11 cellular contexts compared by ENCODE assay signal in the genomic region with DNA sequence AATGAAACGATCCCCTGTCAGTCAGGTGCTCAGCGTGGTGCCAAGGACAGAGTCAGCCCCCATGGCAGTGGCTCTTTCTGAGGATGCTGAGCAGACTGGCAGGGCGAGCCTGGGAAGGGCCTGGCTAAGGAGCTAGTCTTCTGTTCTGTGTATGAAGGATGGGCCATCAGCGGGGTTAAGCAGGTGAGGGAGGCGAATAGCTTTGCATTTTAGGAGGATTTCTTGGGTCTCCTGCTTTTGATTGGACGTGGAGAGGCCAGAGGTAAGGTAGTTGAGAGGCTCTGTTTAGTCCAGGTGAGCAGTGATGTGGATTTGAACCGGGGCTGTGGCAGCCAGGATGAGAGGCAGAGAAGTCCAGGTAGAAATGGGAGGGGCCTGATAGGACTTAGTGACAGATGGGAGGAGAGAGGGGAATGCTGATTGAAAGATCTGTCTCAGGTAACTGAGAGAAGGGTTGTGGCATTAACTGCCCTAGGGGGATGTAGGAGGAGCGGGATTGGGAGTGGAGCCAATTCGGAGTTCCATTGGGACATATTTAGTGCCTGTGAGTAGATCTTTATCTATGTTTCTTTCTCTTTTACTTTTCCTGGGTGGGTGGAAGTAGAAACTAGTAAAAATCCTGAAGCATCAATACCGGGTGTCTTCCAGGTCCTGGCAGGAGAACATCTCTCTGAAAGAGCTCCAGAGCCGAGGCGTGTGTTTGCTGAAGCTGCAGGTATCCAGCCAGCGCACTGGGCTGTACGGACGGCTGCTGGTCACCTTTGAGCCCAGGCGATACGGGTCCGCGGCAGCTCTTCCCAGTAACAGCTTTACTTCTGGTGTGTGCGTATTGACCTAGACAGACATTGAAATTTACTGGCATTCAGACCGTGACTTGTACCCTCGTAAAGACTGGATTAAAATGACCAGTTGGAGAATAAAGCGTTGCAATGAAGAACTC. TPM values are rescaled to one million over a fixed set of nuclear protein-coding genes. Genes with fewer than 3 reads are reported as not detected.
DNase-seq lines count a peak whose midpoint lies in the region; ATAC-seq and TF ChIP-seq lines count a peak whose summit lies in the region.
"Had no signal": no experiment of that assay in that cellular context is flagged by ENCODE, and none has a peak within 500 bp of the region (broad histone marks: within the 10 kb centered on the region; RNA-seq: fewer than 3 reads in every experiment).

No MANE protein-coding gene starts in this region.

- no peak for TF ChIP-seq CTCF in foreskin fibroblast (IDR thresholded peaks at IDR 0.05; ENCODE audit: low read depth, low read length)

- intact Hi-C loops in activated CD4-positive, alpha-beta T cell treated with anti-CD3 and anti-CD28 coated beads, Interleukin-2, amount 10 ng/mL, durations not matched to agents 24 days and 14 days (cut with micrococcal nuclease), result no loop called here

- peak overlapping the region; percentile 96 for H3K4me3 ChIP-seq in SK-N-MC
- H3K4me3 ChIP-seq in foreskin fibroblast (ENCODE audit: low read depth in 1 of 2, low read length in 2 of 2), result peak overlapping the region; percentile 96 to 100

- H3K4me3 Mint-ChIP-seq in activated CD4-positive, alpha-beta T cell treated with anti-CD3 and anti-CD28 coated beads, Interleukin-2, amount 10 ng/mL, durations not matched to agents 24 days and 14 days, result peak overlapping the region; percentile 99
- peak overlapping the region; percentile 98 for H3K4me3 Mint-ChIP-seq in stimulated activated effector memory CD8-positive, alpha-beta T cell treated with anti-CD3 and anti-CD28 coated beads, Interleukin-12 subunit alpha, Interleukin-12 subunit beta, amount 100 ng/mL, for 72 hours

- no peak for ATAC-seq in stimulated activated effector memory CD8-positive, alpha-beta T cell treated with anti-CD3 and anti-CD28 coated beads, Interleukin-12 subunit alpha, Interleukin-12 subunit beta, amount 100 ng/mL, for 72 hours
- ATAC-seq in HG03135 (IDR thresholded peaks at IDR 0.05; ENCODE audit: unreplicated experiment), result no peak

- DNase-seq in activated CD4-positive, alpha-beta T cell treated with anti-CD3 and anti-CD28 coated beads, Interleukin-2, amount 10 ng/mL, durations not matched to agents 24 days and 14 days, result no peak
- no peak for DNase-seq in activated CD4-positive, alpha-beta T cell treated with anti-CD3 and anti-CD28 coated beads, Interleukin-2, amount 50 U/mL, for 4 hours
- DNase-seq in SK-N-MC (ENCODE audit: low read depth, low spot score) (no peak), foreskin fibroblast (no peak), occipital lobe (lab: John Stamatoyannopoulos, UW) (no peak)
- DNase-seq in stimulated activated effector memory CD8-positive, alpha-beta T cell treated with anti-CD3 and anti-CD28 coated beads, Interleukin-12 subunit alpha, Interleukin-12 subunit beta, amount 100 ng/mL, for 72 hours (ENCODE audit: low spot score in 2 of 2), result no peak
- DNase-seq in stimulated activated CD8-positive, alpha-beta memory T cell treated with anti-CD3 and anti-CD28 coated beads, Interleukin-4, amount 100 ng/mL, for 48 hours, result no peak
- DNase-seq: GOT3, Peyer's patch had no signal

- no peaks in the 10 kb centered on the region for H3K9me3 ChIP-seq in SK-N-MC (ENCODE audit: low read depth, low read length)
- H3K9me3 ChIP-seq: Peyer's patch had no signal

- no peaks in the 10 kb centered on the region for H3K9me3 Mint-ChIP-seq in activated CD4-positive, alpha-beta T cell treated with anti-CD3 and anti-CD28 coated beads, Interleukin-2, amount 10 ng/mL, durations not matched to agents 24 days and 14 days
- H3K9me3 Mint-ChIP-seq in stimulated activated effector memory CD8-positive, alpha-beta T cell treated with anti-CD3 and anti-CD28 coated beads, Interleukin-12 subunit alpha, Interleukin-12 subunit beta, amount 100 ng/mL, for 72 hours, result no peaks in the 10 kb centered on the region

- no peak overlapping the region for H3K27ac Mint-ChIP-seq in activated CD4-positive, alpha-beta T cell treated with anti-CD3 and anti-CD28 coated beads, Interleukin-2, amount 10 ng/mL, durations not matched to agents 24 days and 14 days
- H3K27ac Mint-ChIP-seq in stimulated activated effector memory CD8-positive, alpha-beta T cell treated with anti-CD3 and anti-CD28 coated beads, Interleukin-12 subunit alpha, Interleukin-12 subunit beta, amount 100 ng/mL, for 72 hours, result peak overlapping the region; percentile 7

- peaks cover 29% of the 10 kb centered on the region for H3K36me3 Mint-ChIP-seq in activated CD4-positive, alpha-beta T cell treated with anti-CD3 and anti-CD28 coated beads, Interleukin-2, amount 10 ng/mL, durations not matched to agents 24 days and 14 days (ENCODE audit: low read depth)
- H3K36me3 Mint-ChIP-seq in stimulated activated effector memory CD8-positive, alpha-beta T cell treated with anti-CD3 and anti-CD28 coated beads, Interleukin-12 subunit alpha, Interleukin-12 subunit beta, amount 100 ng/mL, for 72 hours, result peaks cover 48% of the 10 kb centered on the region

- peaks cover 26% of the 10 kb centered on the region for H3K4me1 Mint-ChIP-seq in activated CD4-positive, alpha-beta T cell treated with anti-CD3 and anti-CD28 coated beads, Interleukin-2, amount 10 ng/mL, durations not matched to agents 24 days and 14 days
- H3K4me1 Mint-ChIP-seq in stimulated activated effector memory CD8-positive, alpha-beta T cell treated with anti-CD3 and anti-CD28 coated beads, Interleukin-12 subunit alpha, Interleukin-12 subunit beta, amount 100 ng/mL, for 72 hours, result peaks cover 49% of the 10 kb centered on the region

- H3K9ac ChIP-seq in SK-N-MC (ENCODE audit: insufficient read length), result peak overlapping the region; percentile 90

- H3K27ac ChIP-seq in SK-N-MC, result no peak overlapping the region
- H3K27ac ChIP-seq: epithelial cell of prostate, Peyer's patch had no signal

- H3K36me3 ChIP-seq in SK-N-MC (ENCODE audit: insufficient read depth, low read length), result peaks cover 33% of the 10 kb centered on the region

- no peaks in the 10 kb centered on the region for H3K27me3 Mint-ChIP-seq in activated CD4-positive, alpha-beta T cell treated with anti-CD3 and anti-CD28 coated beads, Interleukin-2, amount 10 ng/mL, durations not matched to agents 24 days and 14 days

RNA-seq across cellular contexts. Expression of gene IGHMBP2, which starts 2.0 kb away (rescaled TPM):
- total RNA-seq in activated CD4-positive, alpha-beta T cell treated with anti-CD3 and anti-CD28 coated beads, Interleukin-2, amount 10 ng/mL, durations not matched to agents 24 days and 14 days, result 39.2 and 39.8 TPM in 2 replicates
- total RNA-seq in occipital lobe, result 8.1 TPM

RNA-seq across cellular contexts. Expression of gene MRPL21, which starts 2.1 kb away (rescaled TPM):
- total RNA-seq in activated CD4-positive, alpha-beta T cell treated with anti-CD3 and anti-CD28 coated beads, Interleukin-2, amount 10 ng/mL, durations not matched to agents 24 days and 14 days, result 120 and 128 TPM in 2 replicates
- 43.2 TPM for total RNA-seq in occipital lobe
